8 cellular contexts compared by ENCODE assay signal in the genomic region with DNA sequence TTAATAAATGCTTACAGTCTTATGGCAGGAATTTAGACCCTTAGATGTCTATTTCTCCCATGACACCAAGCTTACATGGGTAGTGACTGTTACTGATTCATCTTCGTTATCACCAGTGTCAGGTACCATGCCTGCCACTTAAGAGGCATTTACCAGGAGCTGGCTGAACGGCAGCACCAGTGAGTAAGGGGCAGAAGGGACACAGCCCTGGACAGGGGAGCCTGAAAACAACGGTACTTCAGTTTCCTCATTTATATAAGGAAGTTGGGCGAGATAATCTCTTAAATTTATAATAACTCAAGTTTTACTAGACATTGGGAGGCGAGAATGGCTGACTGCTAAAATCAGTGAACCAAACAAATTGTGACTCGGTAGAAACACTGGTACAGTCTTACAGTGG. TPM values are rescaled to one million over a fixed set of nuclear protein-coding genes. Genes with fewer than 3 reads are reported as not detected.
A peak's percentile ranks its signal among the peaks of the same experiment; 100 is the strongest.
DNase-seq lines count a peak whose midpoint lies in the region; ATAC-seq and TF ChIP-seq lines count a peak whose summit lies in the region.

No MANE protein-coding gene starts in this region.

- H3K4me1 ChIP-seq in HEK293 (ENCODE audit: control insufficient read depth, insufficient read depth, low read length) (peaks cover 15% of the 10 kb centered on the region), skeletal muscle tissue (ENCODE audit: control insufficient read depth in 3 of 3, insufficient read depth in 3 of 3, low read length in 3 of 3) (peaks cover 38 to 62% (median 50%) of the 10 kb centered on the region in 3 donors)

- peaks cover 61 to 70% (median 65%) of the 10 kb centered on the region in 3 donors for H3K4me1 Mint-ChIP-seq in T-cell

- peak overlapping the region; percentile 97 to 99 (median 97) for H3K9ac ChIP-seq in skeletal muscle tissue (ENCODE audit: low read depth in 1 of 3, low read length in 3 of 3)

- no peak for TF ChIP-seq CTCF in HEK293 (tag by site-specific recombination; IDR thresholded peaks at IDR 0.05)
- no peak for TF ChIP-seq CTCF in foreskin fibroblast (IDR thresholded peaks at IDR 0.05; ENCODE audit: low read depth, low read length)

- H3K36me3 ChIP-seq in HEK293 (ENCODE audit: control insufficient read depth in 2 of 2, insufficient read depth in 1 of 2, low read length in 2 of 2) (peaks cover 30 to 43% of the 10 kb centered on the region in 2 experiments), skeletal muscle tissue (ENCODE audit: control insufficient read depth in 3 of 3, insufficient read depth in 3 of 3, low read length in 3 of 3) (peaks cover 2 to 26% (median 15%) of the 10 kb centered on the region in 3 donors)

- H3K27me3 Mint-ChIP-seq in T-cell = no peaks in the 10 kb centered on the region

- H3K4me3 ChIP-seq in HEK293 (ENCODE audit: low read depth, low read length) (peak overlapping the region; percentile 75), foreskin fibroblast (ENCODE audit: low read depth in 1 of 2, low read length in 2 of 2) (peak overlapping the region; percentile 63 to 72), skeletal muscle tissue (ENCODE audit: low read length in 3 of 3) (peak overlapping the region; percentile 87 to 99 (median 92))

- no peak overlapping the region for H3K27ac ChIP-seq in HEK293 (ENCODE audit: extremely low read depth, low read depth, low read length)
- no peak overlapping the region for H3K27ac ChIP-seq in skeletal muscle tissue (ENCODE audit: low read depth, low read length)

- ATAC-seq in T-cell (replicated peaks in 1 of 4) (no peak), HG03196 (IDR thresholded peaks at IDR 0.05; ENCODE audit: unreplicated experiment) (no peak), HG03025 (IDR thresholded peaks at IDR 0.05; ENCODE audit: low FRiP score, unreplicated experiment) (no peak)

- peak overlapping the region; percentile 85 to 95 (median 90) for H3K4me3 Mint-ChIP-seq in T-cell

- no peaks in the 10 kb centered on the region for H3K27me3 ChIP-seq in skeletal muscle tissue (ENCODE audit: control insufficient read depth in 3 of 3, insufficient read depth in 3 of 3, low read length in 3 of 3)

- H3K9me3 ChIP-seq in HEK293 (ENCODE audit: control insufficient read depth, insufficient read depth, low read depth, low read length) (no peaks in the 10 kb centered on the region), skeletal muscle tissue (ENCODE audit: control insufficient read depth in 3 of 3, low read length in 3 of 3) (no peaks in the 10 kb centered on the region)

- CTCF ChIA-PET in HEK293 (lab: Yijun Ruan, JAX) (interaction anchor here (0.5 kb wide), 2 partner anchors 32 to 199 kb away, joined by 3 to 4 read pairs; no protein-coding TSS in a partner anchor), T-cell (lab: Charles Lee) (interaction anchor here in 1 of 2 donors (1.1 kb wide), 1 partner anchor 11 kb away, joined by 3 read pairs; no protein-coding TSS in a partner anchor)

- peaks cover 21% of the 10 kb centered on the region for H3K36me3 Mint-ChIP-seq in T-cell

- POLR2A ChIA-PET in HEK293 (lab: Yijun Ruan, JAX) (no interaction called here), T-cell (lab: Charles Lee) (interaction anchor here in 1 of 2 donors (0.6 to 1.2 kb wide), 2 partner anchors 10 to 13 kb away, joined by 3 read pairs; no protein-coding TSS in a partner anchor)

- no peak for DNase-seq in T-cell
- no peak for DNase-seq in foreskin fibroblast
- no peak for DNase-seq in NCI-H526 treated with DMSO at 0.1 percent for 48 hours (lab: John Stamatoyannopoulos, UW)
- no peak for DNase-seq in DMS79 treated with DMSO at 0.1 percent for 48 hours (lab: John Stamatoyannopoulos, UW)

- no peaks in the 10 kb centered on the region for H3K9me3 Mint-ChIP-seq in T-cell

- H3K27ac Mint-ChIP-seq in T-cell = peak overlapping the region; percentile 87 to 94

TF ChIP-seq in HEK293, 187 proteins besides CTCF, POLR2A, EP300 and RAD21:
- no peak for TF ChIP-seq ZNF791 (tag by site-specific recombination; IDR thresholded peaks at IDR 0.05)
- no peak for TF ChIP-seq ZSCAN16 (tag by site-specific recombination; IDR thresholded peaks at IDR 0.05)

RNA-seq across cellular contexts. Expression of gene COA5, which starts 1.2 kb away (rescaled TPM):
- 10 to 100 TPM; 24.6 to 45.8 (median 39.9) TPM for total RNA-seq in T-cell
- total RNA-seq in skeletal muscle tissue = 26.6 TPM

RNA-seq across cellular contexts. Expression of gene UNC50, which starts 1.3 kb away (rescaled TPM):
- 10 to 100 TPM; 19.5 to 37.9 (median 29.5) TPM for total RNA-seq in T-cell
- 49.1 TPM for total RNA-seq in skeletal muscle tissue
